1 cellular context compared by ENCODE assay signal in the genomic region with DNA sequence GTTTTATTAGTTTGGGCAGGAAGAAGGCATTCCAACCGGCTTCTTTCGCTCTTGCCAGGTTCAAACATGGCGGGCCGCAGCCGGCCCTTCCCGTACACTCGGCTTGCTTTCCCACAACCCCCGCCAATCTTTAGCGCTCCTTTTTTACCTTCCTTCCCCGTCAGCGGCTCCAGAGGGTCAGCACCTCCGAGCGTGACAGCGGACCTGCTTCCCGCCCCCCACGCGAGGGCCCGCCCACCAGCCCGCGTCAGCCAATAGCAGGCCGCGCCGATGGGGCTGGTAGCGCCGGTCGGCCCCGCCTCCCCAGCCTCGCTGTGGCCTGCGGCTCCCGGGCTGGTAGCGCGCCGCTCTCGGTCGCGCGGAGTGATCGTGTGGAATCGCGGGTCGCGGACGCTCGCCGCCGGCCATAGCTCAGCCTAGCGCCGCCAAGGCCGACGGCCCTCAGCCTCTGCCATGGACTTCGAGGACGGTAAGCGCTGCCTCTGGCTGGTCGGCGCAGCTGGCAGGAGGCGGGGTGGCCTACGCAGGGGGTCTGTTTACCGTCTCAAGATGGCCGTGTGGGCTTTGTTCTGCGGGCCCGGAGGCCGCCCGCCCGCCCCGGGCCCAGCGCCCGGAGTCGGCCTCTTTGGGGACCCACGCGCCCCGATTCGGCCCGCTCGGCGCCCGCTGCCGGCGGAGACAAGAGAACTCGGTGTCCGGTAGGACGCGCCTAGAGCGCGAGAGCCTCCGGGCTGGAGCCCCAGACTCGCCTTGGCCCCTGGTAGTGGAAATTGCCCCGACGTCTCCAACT.
TF ChIP-seq lines count a peak whose summit lies in the region.

A gene with protein sequence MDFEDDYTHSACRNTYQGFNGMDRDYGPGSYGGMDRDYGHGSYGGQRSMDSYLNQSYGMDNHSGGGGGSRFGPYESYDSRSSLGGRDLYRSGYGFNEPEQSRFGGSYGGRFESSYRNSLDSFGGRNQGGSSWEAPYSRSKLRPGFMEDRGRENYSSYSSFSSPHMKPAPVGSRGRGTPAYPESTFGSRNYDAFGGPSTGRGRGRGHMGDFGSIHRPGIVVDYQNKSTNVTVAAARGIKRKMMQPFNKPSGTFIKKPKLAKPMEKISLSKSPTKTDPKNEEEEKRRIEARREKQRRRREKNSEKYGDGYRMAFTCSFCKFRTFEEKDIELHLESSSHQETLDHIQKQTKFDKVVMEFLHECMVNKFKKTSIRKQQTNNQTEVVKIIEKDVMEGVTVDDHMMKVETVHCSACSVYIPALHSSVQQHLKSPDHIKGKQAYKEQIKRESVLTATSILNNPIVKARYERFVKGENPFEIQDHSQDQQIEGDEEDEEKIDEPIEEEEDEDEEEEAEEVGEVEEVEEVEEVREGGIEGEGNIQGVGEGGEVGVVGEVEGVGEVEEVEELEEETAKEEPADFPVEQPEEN (plus strand): TSS at position 306 of the 790 bp plus-strand sequence. CDS start 148 bp downstream, at position 454.

TF ChIP-seq in K562, 482 proteins besides CTCF, POLR2A, EP300 and RAD21 (continued from another document and continues in another):
- TF ChIP-seq UBTF (IDR thresholded peaks at IDR 0.05; ENCODE audit: borderline replicate concordance in 1 of 2, low read depth in 2 of 2, low read length in 2 of 2), result peak; percentile 78 to 87
- TF ChIP-seq E2F6 (IDR thresholded peaks at IDR 0.05; ENCODE audit: borderline replicate concordance in 1 of 2, extremely low read depth in 1 of 2, insufficient read depth in 1 of 2, insufficient read length in 1 of 2, low read depth in 1 of 2, low read length in 1 of 2, poor library complexity in 1 of 2, severe bottlenecking in 1 of 2), result peak; percentile 66 to 84
- TF ChIP-seq MCM5 (IDR thresholded peaks at IDR 0.05; ENCODE audit: low read depth), result no peak
- TF ChIP-seq SRSF3 (IDR thresholded peaks at IDR 0.05; ENCODE audit: insufficient read depth, low read length), result no peak
- no peak for TF ChIP-seq HDAC6 (IDR thresholded peaks at IDR 0.05; ENCODE audit: low read depth, low read length)
- TF ChIP-seq HINFP (tag; conservative IDR thresholded peaks at IDR 0.05; ENCODE audit: low read depth), result peak; percentile 62; the same call in 1 of the 2 replicates
- TF ChIP-seq PML (IDR thresholded peaks at IDR 0.05; ENCODE audit: low read length), result peak; percentile 83
- no peak for TF ChIP-seq ZNF76 (CRISPR knock-in tag; IDR thresholded peaks at IDR 0.05; ENCODE audit: borderline replicate concordance)
- peak; percentile 90 for TF ChIP-seq MTA3 (IDR thresholded peaks at IDR 0.05; ENCODE audit: borderline replicate concordance)
- TF ChIP-seq ZNF778 (CRISPR knock-in tag; IDR thresholded peaks at IDR 0.05), result no peak
- no peak for TF ChIP-seq BDP1 (IDR thresholded peaks at IDR 0.05; ENCODE audit: insufficient read depth, insufficient read length)
- TF ChIP-seq JUN (IDR thresholded peaks at IDR 0.05; ENCODE audit: borderline replicate concordance, low read depth, low read length), result peak; percentile 41; the same call in 1 of the 2 replicates
- TF ChIP-seq JUN (CRISPR knock-in tag; IDR thresholded peaks at IDR 0.05; ENCODE audit: borderline replicate concordance), result peak; percentile 76; the same call in 1 of the 2 replicates
- 0 out of 4 replicates have a peak, but pooled peaks of 1 of the 2 experiments have one; percentile 22 for TF ChIP-seq SIX5 (IDR thresholded peaks at IDR 0.05; ENCODE audit: borderline replicate concordance in 1 of 2, insufficient read depth in 1 of 2, low read depth in 1 of 2, low read length in 2 of 2)
- TF ChIP-seq RNF219 (CRISPR knock-in tag; IDR thresholded peaks at IDR 0.05), result no peak
- no peak for TF ChIP-seq ETV5 (CRISPR knock-in tag; IDR thresholded peaks at IDR 0.05; ENCODE audit: low read depth)
- no peak for TF ChIP-seq KDM1A (IDR thresholded peaks at IDR 0.05)
- TF ChIP-seq, protein P1, sequence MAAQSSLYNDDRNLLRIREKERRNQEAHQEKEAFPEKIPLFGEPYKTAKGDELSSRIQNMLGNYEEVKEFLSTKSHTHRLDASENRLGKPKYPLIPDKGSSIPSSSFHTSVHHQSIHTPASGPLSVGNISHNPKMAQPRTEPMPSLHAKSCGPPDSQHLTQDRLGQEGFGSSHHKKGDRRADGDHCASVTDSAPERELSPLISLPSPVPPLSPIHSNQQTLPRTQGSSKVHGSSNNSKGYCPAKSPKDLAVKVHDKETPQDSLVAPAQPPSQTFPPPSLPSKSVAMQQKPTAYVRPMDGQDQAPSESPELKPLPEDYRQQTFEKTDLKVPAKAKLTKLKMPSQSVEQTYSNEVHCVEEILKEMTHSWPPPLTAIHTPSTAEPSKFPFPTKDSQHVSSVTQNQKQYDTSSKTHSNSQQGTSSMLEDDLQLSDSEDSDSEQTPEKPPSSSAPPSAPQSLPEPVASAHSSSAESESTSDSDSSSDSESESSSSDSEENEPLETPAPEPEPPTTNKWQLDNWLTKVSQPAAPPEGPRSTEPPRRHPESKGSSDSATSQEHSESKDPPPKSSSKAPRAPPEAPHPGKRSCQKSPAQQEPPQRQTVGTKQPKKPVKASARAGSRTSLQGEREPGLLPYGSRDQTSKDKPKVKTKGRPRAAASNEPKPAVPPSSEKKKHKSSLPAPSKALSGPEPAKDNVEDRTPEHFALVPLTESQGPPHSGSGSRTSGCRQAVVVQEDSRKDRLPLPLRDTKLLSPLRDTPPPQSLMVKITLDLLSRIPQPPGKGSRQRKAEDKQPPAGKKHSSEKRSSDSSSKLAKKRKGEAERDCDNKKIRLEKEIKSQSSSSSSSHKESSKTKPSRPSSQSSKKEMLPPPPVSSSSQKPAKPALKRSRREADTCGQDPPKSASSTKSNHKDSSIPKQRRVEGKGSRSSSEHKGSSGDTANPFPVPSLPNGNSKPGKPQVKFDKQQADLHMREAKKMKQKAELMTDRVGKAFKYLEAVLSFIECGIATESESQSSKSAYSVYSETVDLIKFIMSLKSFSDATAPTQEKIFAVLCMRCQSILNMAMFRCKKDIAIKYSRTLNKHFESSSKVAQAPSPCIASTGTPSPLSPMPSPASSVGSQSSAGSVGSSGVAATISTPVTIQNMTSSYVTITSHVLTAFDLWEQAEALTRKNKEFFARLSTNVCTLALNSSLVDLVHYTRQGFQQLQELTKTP (IDR thresholded peaks at IDR 0.05; ENCODE audit: low read depth in 1 of 2, partially characterized antibody in 2 of 2), result no peak
- TF ChIP-seq ATF6 (CRISPR knock-in tag; IDR thresholded peaks at IDR 0.05), result peak; percentile 70; the same call in 1 of the 2 replicates
- TF ChIP-seq, protein P2, sequence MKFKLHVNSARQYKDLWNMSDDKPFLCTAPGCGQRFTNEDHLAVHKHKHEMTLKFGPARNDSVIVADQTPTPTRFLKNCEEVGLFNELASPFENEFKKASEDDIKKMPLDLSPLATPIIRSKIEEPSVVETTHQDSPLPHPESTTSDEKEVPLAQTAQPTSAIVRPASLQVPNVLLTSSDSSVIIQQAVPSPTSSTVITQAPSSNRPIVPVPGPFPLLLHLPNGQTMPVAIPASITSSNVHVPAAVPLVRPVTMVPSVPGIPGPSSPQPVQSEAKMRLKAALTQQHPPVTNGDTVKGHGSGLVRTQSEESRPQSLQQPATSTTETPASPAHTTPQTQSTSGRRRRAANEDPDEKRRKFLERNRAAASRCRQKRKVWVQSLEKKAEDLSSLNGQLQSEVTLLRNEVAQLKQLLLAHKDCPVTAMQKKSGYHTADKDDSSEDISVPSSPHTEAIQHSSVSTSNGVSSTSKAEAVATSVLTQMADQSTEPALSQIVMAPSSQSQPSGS (CRISPR knock-in tag; IDR thresholded peaks at IDR 0.05), result no peak
- TF ChIP-seq ZNF785 (CRISPR knock-in tag; IDR thresholded peaks at IDR 0.05), result no peak
- TF ChIP-seq TCF7L2 (IDR thresholded peaks at IDR 0.05; ENCODE audit: low read depth, low read length), result no peak; the same call in 1 of the 2 replicates
- TF ChIP-seq HOMEZ (CRISPR knock-in tag; IDR thresholded peaks at IDR 0.05), result no peak
- TF ChIP-seq, protein P3, sequence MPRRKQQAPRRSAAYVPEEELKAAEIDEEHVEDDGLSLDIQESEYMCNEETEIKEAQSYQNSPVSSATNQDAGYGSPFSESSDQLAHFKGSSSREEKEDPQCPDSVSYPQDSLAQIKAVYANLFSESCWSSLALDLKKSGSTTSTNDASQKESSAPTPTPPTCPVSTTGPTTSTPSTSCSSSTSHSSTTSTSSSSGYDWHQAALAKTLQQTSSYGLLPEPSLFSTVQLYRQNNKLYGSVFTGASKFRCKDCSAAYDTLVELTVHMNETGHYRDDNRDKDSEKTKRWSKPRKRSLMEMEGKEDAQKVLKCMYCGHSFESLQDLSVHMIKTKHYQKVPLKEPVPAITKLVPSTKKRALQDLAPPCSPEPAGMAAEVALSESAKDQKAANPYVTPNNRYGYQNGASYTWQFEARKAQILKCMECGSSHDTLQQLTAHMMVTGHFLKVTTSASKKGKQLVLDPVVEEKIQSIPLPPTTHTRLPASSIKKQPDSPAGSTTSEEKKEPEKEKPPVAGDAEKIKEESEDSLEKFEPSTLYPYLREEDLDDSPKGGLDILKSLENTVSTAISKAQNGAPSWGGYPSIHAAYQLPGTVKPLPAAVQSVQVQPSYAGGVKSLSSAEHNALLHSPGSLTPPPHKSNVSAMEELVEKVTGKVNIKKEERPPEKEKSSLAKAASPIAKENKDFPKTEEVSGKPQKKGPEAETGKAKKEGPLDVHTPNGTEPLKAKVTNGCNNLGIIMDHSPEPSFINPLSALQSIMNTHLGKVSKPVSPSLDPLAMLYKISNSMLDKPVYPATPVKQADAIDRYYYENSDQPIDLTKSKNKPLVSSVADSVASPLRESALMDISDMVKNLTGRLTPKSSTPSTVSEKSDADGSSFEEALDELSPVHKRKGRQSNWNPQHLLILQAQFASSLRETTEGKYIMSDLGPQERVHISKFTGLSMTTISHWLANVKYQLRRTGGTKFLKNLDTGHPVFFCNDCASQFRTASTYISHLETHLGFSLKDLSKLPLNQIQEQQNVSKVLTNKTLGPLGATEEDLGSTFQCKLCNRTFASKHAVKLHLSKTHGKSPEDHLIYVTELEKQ (CRISPR knock-in tag; IDR thresholded peaks at IDR 0.05), result no peak
- peak; percentile 44; the same call in 1 of the 2 replicates for TF ChIP-seq PHB (CRISPR knock-in tag; IDR thresholded peaks at IDR 0.05)
